In the genomic region with DNA sequence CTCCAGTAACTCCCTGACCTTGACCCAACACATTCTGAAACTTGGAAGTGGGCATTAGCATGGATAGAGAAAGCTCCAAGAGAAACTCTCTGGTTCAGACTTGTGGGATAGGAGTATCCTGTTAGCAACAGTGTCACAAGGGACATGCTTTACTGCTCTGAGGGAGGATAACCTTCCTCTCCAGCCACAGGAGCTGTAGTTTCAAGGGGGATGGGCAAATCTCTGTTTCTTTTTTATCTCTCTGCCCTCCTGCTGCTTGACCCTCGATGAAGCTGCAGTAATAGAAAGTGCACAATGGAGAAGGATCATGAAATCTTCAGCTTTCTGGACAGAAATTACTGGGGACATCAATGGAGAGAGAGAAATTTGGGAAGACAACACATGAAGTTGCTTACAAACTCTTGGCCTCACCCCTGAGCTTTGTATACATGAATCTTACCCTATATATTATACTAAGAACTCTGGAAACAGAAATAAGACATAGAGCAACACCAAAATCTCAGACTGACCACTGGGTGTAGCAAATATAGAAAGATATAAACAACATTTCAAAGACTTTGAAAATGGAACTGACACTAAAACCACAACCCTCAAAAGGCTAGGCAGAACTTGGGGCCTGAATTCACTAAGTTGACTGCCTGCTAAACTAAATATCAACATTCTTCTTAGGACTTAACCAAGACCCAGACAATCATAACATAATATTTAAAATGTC, we compare ENCODE assay signal across 14 cellular contexts.
DNase-seq lines count a peak whose midpoint lies in the region; ATAC-seq, FAIRE-seq and TF ChIP-seq lines count a peak whose summit lies in the region.
"Had no signal": no experiment of that assay in that cellular context is flagged by ENCODE, and none has a peak within 500 bp of the region (broad histone marks: within the 10 kb centered on the region; RNA-seq: fewer than 3 reads in every experiment).

No MANE protein-coding gene starts in this region.

- no peaks in the 10 kb centered on the region for H3K27me3 Mint-ChIP-seq in Calu3 (ENCODE audit: unreplicated experiment)

- TF ChIP-seq CTCF in GM12878 (IDR thresholded peaks at IDR 0.05 in 2 of 3, conservative IDR thresholded peaks at IDR 0.05 in 1 of 3; ENCODE audit: control insufficient read depth in 2 of 3, extremely low read depth in 1 of 3, insufficient read depth in 1 of 3, low read depth in 3 of 3, low read length in 3 of 3) (no peak), Calu3 (IDR thresholded peaks at IDR 0.05; ENCODE audit: unreplicated experiment) (no peak)

- no peak overlapping the region for H3K27ac Mint-ChIP-seq in Calu3 (ENCODE audit: unreplicated experiment)

- H2AFZ ChIP-seq in GM12878 (ENCODE audit: control insufficient read depth, low read depth, low read length) = peak overlapping the region; percentile 20

- POLR2A ChIA-PET in GM12878 (lab: Charles Lee) = interaction anchor here (0.7 to 1.4 kb wide), 4 partner anchors 28 to 468 kb away, joined by 3 to 4 read pairs (median 3); no protein-coding TSS in a partner anchor

- H3K4me2 ChIP-seq in GM12878 (ENCODE audit: control insufficient read depth, insufficient read depth) = peak overlapping the region; percentile 52

- peaks cover 11% of the 10 kb centered on the region for H3K4me1 Mint-ChIP-seq in Calu3 (ENCODE audit: low read depth, unreplicated experiment)

- H4K20me1 ChIP-seq in GM12878 (ENCODE audit: control insufficient read depth, insufficient read depth) = no peaks in the 10 kb centered on the region

- TF ChIP-seq EP300 in GM12878 (IDR thresholded peaks at IDR 0.05; ENCODE audit: borderline replicate concordance in 1 of 2, control insufficient read depth in 1 of 2, low read depth in 2 of 2, low read length in 2 of 2) = 0 out of 4 replicates have a peak, but pooled peaks of 1 of the 2 experiments have one; percentile 12

- H3K36me3 ChIP-seq in GM12878 (ENCODE audit: control insufficient read depth in 2 of 2, insufficient read depth in 2 of 2, low read length in 1 of 2) = peaks cover 0 to 3% of the 10 kb centered on the region in 2 experiments; a peak in 1 of 4 replicates
- H3K36me3 ChIP-seq: SJCRH30 had no signal

- RAD21 ChIA-PET in GM12878 (lab: Charles Lee; ENCODE audit: unreplicated experiment) = interaction anchor here (0.7 to 3.4 kb wide), 17 partner anchors 12 to 625 kb away, joined by 3 to 51 read pairs (median 5); no protein-coding TSS in a partner anchor

- H3K27ac ChIP-seq in GM12878 (ENCODE audit: control insufficient read depth, insufficient read depth) = peak overlapping the region; percentile 49
- H3K27ac ChIP-seq: SJCRH30 had no signal

- H3K9me3 Mint-ChIP-seq in Calu3 (ENCODE audit: low read depth, unreplicated experiment) = no peaks in the 10 kb centered on the region

- BruUV-seq in GM12878 (replicated peaks; lab: Mats Ljungman, UMichigan) (no TSS peak), Calu3 (replicated peaks; lab: Mats Ljungman, UMichigan) (no TSS peak)

- in situ Hi-C loops in GM12878 (cut with MboI) = no loop called here

- no peak overlapping the region for H3K4me3 ChIP-seq in GM12878
- H3K4me3 ChIP-seq: SJCRH30 had no signal

- ATAC-seq in GM18498 (IDR thresholded peaks at IDR 0.05; ENCODE audit: unreplicated experiment) (peak; percentile 71), GM21381 (IDR thresholded peaks at IDR 0.05; ENCODE audit: unreplicated experiment) (peak; percentile 74), HG03025 (IDR thresholded peaks at IDR 0.05; ENCODE audit: low FRiP score, unreplicated experiment) (peak; percentile 64), GM12878 (peak; percentile 81), GM21360 (IDR thresholded peaks at IDR 0.05; ENCODE audit: unreplicated experiment) (no peak)

- peak overlapping the region; percentile 2; the same call in 1 of the 2 replicates for H3K9ac ChIP-seq in GM12878 (ENCODE audit: control insufficient read depth, insufficient read depth, low read length)

- DNase-seq in GM12878 (ENCODE audit: low read depth, low spot score) (peak; percentile 55), Calu3 (no peak), T-helper 1 cell (no peak)
- no peak for DNase-seq in NK-92 treated with Interleukin-12 subunit alpha and Interleukin-12 subunit beta, amount 100 ng/mL, for 24 hours (lab: John Stamatoyannopoulos, UW)
- DNase-seq: midbrain; NCI-H146; NCI-H774; SJCRH30; stimulated activated CD4-positive, alpha-beta T cell treated with anti-CD3 and anti-CD28 coated beads, Interleukin-4, amount 100 ng/mL, for 1 hour; stimulated activated naive CD4-positive, alpha-beta T cell had no signal

- no peaks in the 10 kb centered on the region for H3K36me3 Mint-ChIP-seq in Calu3 (ENCODE audit: insufficient read depth, unreplicated experiment)

- H3K4me1 ChIP-seq in GM12878 (ENCODE audit: control insufficient read depth, insufficient read depth, low read length) = peaks cover 18% of the 10 kb centered on the region; the same call in 1 of the 2 replicates

- H3K4me3 Mint-ChIP-seq in Calu3 (ENCODE audit: low read depth, unreplicated experiment) = no peak overlapping the region

- SMC1A ChIA-PET in GM12878 (lab: Charles Lee; ENCODE audit: uncharacterized antibody, unreplicated experiment) = interaction anchor here (0.6 to 6.6 kb wide), 29 partner anchors 8 to 624 kb away, joined by 3 to 77 read pairs (median 4); no protein-coding TSS in a partner anchor

- 0% methylated on average over 1 of the region's 1 CpG for WGBS in GM12878 (ENCODE audit: insufficient coverage, insufficient replicate concordance, low lambda C conversion rate, missing lambda C conversion rate)

- intact Hi-C loops in GM12878 (cut with micrococcal nuclease; ENCODE audit: unreplicated experiment) (no loop called here), Calu3 (cut with micrococcal nuclease; ENCODE audit: unreplicated experiment) (no loop called here)

- CTCF ChIA-PET in GM12878 (lab: Yijun Ruan, JAX) = interaction anchor here (0.7 to 2.5 kb wide), 11 partner anchors 10 to 228 kb away, joined by 3 to 15 read pairs (median 3); no protein-coding TSS in a partner anchor
- CTCF ChIA-PET in Calu3 (lab: Charles Lee) = no interaction called here

- H3K27me3 ChIP-seq in GM12878 (replicated peaks in 1 of 2; ENCODE audit: control insufficient read depth in 2 of 2, insufficient read depth in 2 of 2, low read length in 1 of 2) = no peaks in the 10 kb centered on the region
- H3K27me3 ChIP-seq: SJCRH30 had no signal

- TF ChIP-seq RAD21 in GM12878 (IDR thresholded peaks at IDR 0.05; ENCODE audit: insufficient read depth, low read depth, low read length) = 0 out of 2 replicates have a peak, but pooled peaks have one; percentile 4

- H3K79me2 ChIP-seq in GM12878 (ENCODE audit: control insufficient read depth, insufficient read depth, low read length) = no peaks in the 10 kb centered on the region

- FAIRE-seq in GM12878 (lab: Jason Lieb, UNC) = peak; percentile 31

- peaks cover 14% of the 10 kb centered on the region for H3K9me3 ChIP-seq in GM12878 (replicated peaks; ENCODE audit: control insufficient read depth, insufficient read depth, low read length)
- H3K9me3 ChIP-seq: SJCRH30 had no signal

- no peak for TF ChIP-seq POLR2A in GM12878 (IDR thresholded peaks at IDR 0.05; ENCODE audit: low read depth, low read length)

TF ChIP-seq in GM12878, 131 proteins besides CTCF, POLR2A, EP300 and RAD21 (continues in another document):
- no peak for TF ChIP-seq NFYA (IDR thresholded peaks at IDR 0.05; ENCODE audit: borderline replicate concordance, low read depth, low read length)
- TF ChIP-seq CBX5 (IDR thresholded peaks at IDR 0.05; ENCODE audit: low read depth) = peak; percentile 82
- no peak for TF ChIP-seq LARP7 (IDR thresholded peaks at IDR 0.05)
- TF ChIP-seq MXI1 (IDR thresholded peaks at IDR 0.05; ENCODE audit: low read depth, low read length) = no peak
- TF ChIP-seq CBFB (IDR thresholded peaks at IDR 0.05; ENCODE audit: low read depth) = no peak
- TF ChIP-seq MTA3 (IDR thresholded peaks at IDR 0.05; ENCODE audit: borderline replicate concordance, low read length) = no peak
- TF ChIP-seq NFIC (IDR thresholded peaks at IDR 0.05; ENCODE audit: low read depth, low read length) = peak; percentile 73
- no peak for TF ChIP-seq POU2F2 (IDR thresholded peaks at IDR 0.05; ENCODE audit: borderline replicate concordance, low read depth, low read length)
- TF ChIP-seq RB1 (IDR thresholded peaks at IDR 0.05; ENCODE audit: borderline replicate concordance) = no peak
- TF ChIP-seq HSF1 (IDR thresholded peaks at IDR 0.05; ENCODE audit: low read depth, low read length) = no peak
- no peak for TF ChIP-seq KLF5 (IDR thresholded peaks at IDR 0.05; ENCODE audit: partially characterized antibody)
- TF ChIP-seq IRF4 (IDR thresholded peaks at IDR 0.05; ENCODE audit: low read depth, low read length) = 0 out of 2 replicates have a peak, but pooled peaks have one; percentile 15
- 0 out of 2 replicates have a peak, but pooled peaks have one; percentile 11 for TF ChIP-seq CREM (IDR thresholded peaks at IDR 0.05; ENCODE audit: low read depth)
- TF ChIP-seq, protein P1, sequence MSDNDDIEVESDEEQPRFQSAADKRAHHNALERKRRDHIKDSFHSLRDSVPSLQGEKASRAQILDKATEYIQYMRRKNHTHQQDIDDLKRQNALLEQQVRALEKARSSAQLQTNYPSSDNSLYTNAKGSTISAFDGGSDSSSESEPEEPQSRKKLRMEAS (IDR thresholded peaks at IDR 0.05; ENCODE audit: low read depth, low read length) = no peak
